Comparison of ENCODE assay signal across 6 cellular contexts in the genomic region with DNA sequence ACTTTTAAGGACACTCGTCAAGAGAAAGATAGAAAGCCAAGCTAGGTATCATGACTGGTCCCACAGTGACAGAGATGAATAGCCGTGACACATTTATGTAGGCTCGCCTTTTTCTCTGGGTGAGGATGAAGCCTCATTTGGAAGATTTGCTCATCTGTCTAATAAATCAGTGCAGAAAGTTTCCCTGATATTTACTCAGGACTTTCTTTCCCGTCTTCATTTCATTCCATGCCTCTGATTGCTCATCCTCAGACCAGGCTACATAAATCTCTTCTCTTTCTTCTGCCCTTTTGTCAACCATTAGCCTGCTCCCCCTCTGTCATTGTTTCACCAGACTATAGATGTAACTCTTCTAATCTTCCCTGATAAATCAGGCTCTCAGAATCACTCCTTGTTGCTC.
"Had no signal": no experiment of that assay in that cellular context is flagged by ENCODE, and none has a peak within 500 bp of the region (broad histone marks: within the 10 kb centered on the region; RNA-seq: fewer than 3 reads in every experiment).

No MANE protein-coding gene starts in this region.

- H3K4me3 ChIP-seq: GM23338, K562 had no signal

- DNase-seq: H9, HCEC 1CT, HFFc6, IMR-90 had no signal

- H3K4me3 Mint-ChIP-seq: GM23338, H9, HFFc6 had no signal

- H3K27ac Mint-ChIP-seq: GM23338, H9, HFFc6 had no signal

- H3K9me3 Mint-ChIP-seq: GM23338, H9 had no signal
